ENCODE assay signal across 17 cellular contexts in genomic region chr16:12160815-12161550, GRCh38.
DNase-seq lines count a peak whose midpoint lies in the region; ATAC-seq lines count a peak whose summit lies in the region.
"Had no signal": no experiment of that assay in that cellular context is flagged by ENCODE, and none has a peak within 500 bp of the region (broad histone marks: within the 10 kb centered on the region; RNA-seq: fewer than 3 reads in every experiment).

No MANE protein-coding gene starts in this region.

- H3K4me1 Mint-ChIP-seq in activated CD4-positive, alpha-beta T cell treated with anti-CD3 and anti-CD28 coated beads, Interleukin-2, amount 10 ng/mL, durations not matched to agents 24 days and 14 days = peaks cover 2% of the 10 kb centered on the region

- intact Hi-C loops in activated CD4-positive, alpha-beta T cell treated with anti-CD3 and anti-CD28 coated beads, Interleukin-2, amount 10 ng/mL, durations not matched to agents 24 days and 14 days (cut with micrococcal nuclease) = loop anchor here (2.0 kb wide), 1 partner anchor 46 kb away; no protein-coding TSS in a partner anchor
- intact Hi-C loops in posterior vena cava (cut with DNase I) = no loop called here

- H3K36me3 Mint-ChIP-seq in activated CD4-positive, alpha-beta T cell treated with anti-CD3 and anti-CD28 coated beads, Interleukin-2, amount 10 ng/mL, durations not matched to agents 24 days and 14 days (ENCODE audit: low read depth) = no peaks in the 10 kb centered on the region

- DNase-seq in activated CD4-positive, alpha-beta T cell treated with anti-CD3 and anti-CD28 coated beads, Interleukin-2, amount 50 U/mL, for 48 hours = peak; percentile 13 to 32
- DNase-seq in activated CD4-positive, alpha-beta T cell treated with anti-CD3 and anti-CD28 coated beads, Interleukin-2, amount 10 ng/mL, durations not matched to agents 24 days and 14 days = no peak
- peak; percentile 32 for DNase-seq in posterior vena cava (ENCODE audit: low spot score)
- no peak for DNase-seq in NCI-H1417 treated with DMSO at 0.1 percent for 48 hours (lab: John Stamatoyannopoulos, UW)
- DNase-seq in NCI-H345 (lab: John Stamatoyannopoulos, UW) = no peak
- DNase-seq: 8988T; activated CD4-positive, alpha-beta T cell treated with anti-CD3 and anti-CD28 coated beads, Interleukin-2, amount 50 U/mL, for 1 hour; gastrocnemius medialis; NCI-H1694; nephron progenitor cell; psoas muscle; stimulated activated naive B cell treated with anti-CD40 and anti-IgM and Interleukin-4, amounts not matched to agents 10 μg/mL and 1 μg/mL and 100 μg/mL, for 72 hours; tibial artery had no signal

- H3K27me3 Mint-ChIP-seq in activated CD4-positive, alpha-beta T cell treated with anti-CD3 and anti-CD28 coated beads, Interleukin-2, amount 10 ng/mL, durations not matched to agents 24 days and 14 days = no peaks in the 10 kb centered on the region
- H3K27me3 Mint-ChIP-seq: stimulated activated naive B cell treated with anti-CD40 and anti-IgM and Interleukin-4, amounts not matched to agents 10 μg/mL and 1 μg/mL and 100 μg/mL, for 72 hours had no signal

- H3K9me3 Mint-ChIP-seq in activated CD4-positive, alpha-beta T cell treated with anti-CD3 and anti-CD28 coated beads, Interleukin-2, amount 10 ng/mL, durations not matched to agents 24 days and 14 days = no peaks in the 10 kb centered on the region
- H3K9me3 Mint-ChIP-seq: nephron progenitor cell; stimulated activated naive B cell treated with anti-CD40 and anti-IgM and Interleukin-4, amounts not matched to agents 10 μg/mL and 1 μg/mL and 100 μg/mL, for 72 hours had no signal

- ATAC-seq in GM19395 (IDR thresholded peaks at IDR 0.05; ENCODE audit: unreplicated experiment) = peak; percentile 53
- ATAC-seq in HG03432 (IDR thresholded peaks at IDR 0.05; ENCODE audit: unreplicated experiment) = peak; percentile 73
- no peak for ATAC-seq in HG03342 (IDR thresholded peaks at IDR 0.05; ENCODE audit: unreplicated experiment)
- ATAC-seq: gastrocnemius medialis; HCT116; psoas muscle; stimulated activated naive B cell treated with anti-CD40 and anti-IgM and Interleukin-4, amounts not matched to agents 10 μg/mL and 1 μg/mL and 100 μg/mL, for 72 hours had no signal

- H3K27ac Mint-ChIP-seq in activated CD4-positive, alpha-beta T cell treated with anti-CD3 and anti-CD28 coated beads, Interleukin-2, amount 10 ng/mL, durations not matched to agents 24 days and 14 days = no peak overlapping the region
- H3K27ac Mint-ChIP-seq: nephron progenitor cell; stimulated activated naive B cell treated with anti-CD40 and anti-IgM and Interleukin-4, amounts not matched to agents 10 μg/mL and 1 μg/mL and 100 μg/mL, for 72 hours had no signal

- H3K4me3 Mint-ChIP-seq in activated CD4-positive, alpha-beta T cell treated with anti-CD3 and anti-CD28 coated beads, Interleukin-2, amount 10 ng/mL, durations not matched to agents 24 days and 14 days = no peak overlapping the region
- H3K4me3 Mint-ChIP-seq: nephron progenitor cell; stimulated activated naive B cell treated with anti-CD40 and anti-IgM and Interleukin-4, amounts not matched to agents 10 μg/mL and 1 μg/mL and 100 μg/mL, for 72 hours had no signal

Comparison
In these comparisons a context has a peak if more than half of its experiments do, and no peak if none do; other contexts are left out.
1. DNase-seq: peak in activated CD4-positive, alpha-beta T cell treated with anti-CD3 and anti-CD28 coated beads, Interleukin-2, amount 50 U/mL, for 48 hours (2 of 2) and posterior vena cava (single experiment); none in activated CD4-positive, alpha-beta T cell treated with anti-CD3 and anti-CD28 coated beads, Interleukin-2, amount 10 ng/mL, durations not matched to agents 24 days and 14 days (single experiment), NCI-H1417 treated with DMSO at 0.1 percent for 48 hours (single experiment) and NCI-H345 (single experiment).